8 cellular contexts compared by ENCODE assay signal in genomic region chr22:23281406-23282088, GRCh38.
DNase-seq lines count a peak whose midpoint lies in the region; ATAC-seq, FAIRE-seq and TF ChIP-seq lines count a peak whose summit lies in the region.

No MANE protein-coding gene starts in this region.

- no peak overlapping the region for H3K4me3 ChIP-seq in RWPE2 (ENCODE audit: severe bottlenecking)

- H3K36me3 ChIP-seq in RWPE2 (ENCODE audit: low read depth): peaks cover 78% of the 10 kb centered on the region

- DNase-seq in DMS153 treated with DMSO at 0.1 percent for 48 hours (lab: John Stamatoyannopoulos, UW; ENCODE audit: unreplicated experiment) (peak; percentile 51), KBM-7 (peak; percentile 76), RWPE2 (ENCODE audit: low spot score) (peak; percentile 76), frontal cortex (ENCODE audit: low spot score in 2 of 2) (peak; percentile 75 to 90), occipital lobe (lab: John Stamatoyannopoulos, UW) (peak; percentile 88), substantia nigra (lab: John Stamatoyannopoulos, UW) (peak; percentile 16 to 88 (median 75))
- DNase-seq in activated effector memory CD4-positive, alpha-beta T cell treated with anti-CD3 and anti-CD28 coated beads, Interleukin-2, amount 50 U/mL, for 16 hours: peak; percentile 91

- H3K27me3 ChIP-seq in RWPE2 (ENCODE audit: insufficient read depth, poor library complexity, severe bottlenecking): no peaks in the 10 kb centered on the region

- in situ Hi-C loops in KBM-7 (cut with MboI; ENCODE audit: low pct_unique_long_range_greater_than_20kb, low sequenced_read_pairs): loop anchor here (10.0 kb wide), 1 partner anchor 107 kb away; no protein-coding TSS in a partner anchor

- peak; percentile 95 for TF ChIP-seq CTCF in RWPE2 (IDR thresholded peaks at IDR 0.05; ENCODE audit: poor library complexity, severe bottlenecking)

- H3K27ac ChIP-seq in RWPE2 (ENCODE audit: poor library complexity, severe bottlenecking) (peak overlapping the region; percentile 77), substantia nigra (ENCODE audit: low read depth, low read length, poor library complexity, severe bottlenecking) (peak overlapping the region; percentile 68)

- peaks cover 45% of the 10 kb centered on the region for H3K4me1 ChIP-seq in RWPE2 (ENCODE audit: insufficient read depth, poor library complexity, severe bottlenecking)

- H3K9me3 ChIP-seq in RWPE2 (ENCODE audit: severe bottlenecking): peaks cover 4% of the 10 kb centered on the region

- FAIRE-seq in frontal cortex (lab: Jason Lieb, UNC): no peak

- ATAC-seq in RWPE2 (ENCODE audit: low read depth) (peak; percentile 72), HG03457 (IDR thresholded peaks at IDR 0.05; ENCODE audit: unreplicated experiment) (no peak)
